In the genomic region with DNA sequence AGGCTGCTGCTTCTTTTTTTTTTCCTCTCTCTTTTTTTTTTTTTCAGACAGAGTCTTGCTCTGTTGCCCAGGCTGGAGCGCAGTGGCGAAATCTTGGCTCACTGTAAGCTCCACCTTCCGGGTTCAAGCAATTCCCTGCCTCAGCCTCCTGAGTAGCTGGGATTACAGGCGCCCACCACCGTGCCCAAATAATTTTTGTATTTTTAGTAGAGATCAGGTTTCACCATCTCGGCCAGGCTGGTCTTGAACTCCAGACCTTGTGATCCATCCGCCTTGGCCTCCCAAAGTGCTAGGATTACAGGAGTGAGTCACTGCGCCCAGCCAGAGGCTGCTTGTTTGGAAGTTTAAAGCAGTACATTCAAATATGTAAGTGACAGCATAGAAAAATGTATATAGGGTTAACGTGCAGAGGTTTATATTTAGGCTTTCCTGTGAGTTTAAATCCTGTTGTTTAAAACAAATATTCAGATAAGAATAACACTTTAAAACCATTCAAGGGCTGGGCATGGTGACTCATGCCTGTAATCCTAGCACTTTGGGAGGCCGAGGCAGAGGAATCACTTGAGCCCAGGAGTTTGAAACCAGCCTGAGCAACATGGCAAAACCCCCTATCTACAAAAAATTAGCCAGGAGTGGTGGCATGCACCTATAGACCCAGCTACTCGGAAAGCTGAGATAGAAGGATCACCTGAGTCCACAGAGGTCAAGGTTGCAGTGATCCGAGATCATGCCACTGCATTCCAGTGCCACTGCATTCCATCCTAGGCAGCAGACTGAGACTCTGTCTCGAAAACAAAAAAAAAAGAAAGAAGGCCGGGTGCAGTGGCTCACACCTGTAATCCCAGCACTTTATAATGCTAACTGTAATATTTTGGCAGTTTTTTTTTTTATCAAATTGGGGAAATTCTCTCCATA, we compare ENCODE assay signal across 8 cellular contexts. TPM values are rescaled to one million over a fixed set of nuclear protein-coding genes. Genes with fewer than 3 reads are reported as not detected.
A peak's percentile ranks its signal among the peaks of the same experiment; 100 is the strongest.
DNase-seq lines count a peak whose midpoint lies in the region; ATAC-seq, FAIRE-seq and TF ChIP-seq lines count a peak whose summit lies in the region.
"Not testable (repeated sequence)": the region's sequence is repeated elsewhere in the genome, so short reads cannot be mapped to it uniquely, and the experiment has no call there.

No MANE protein-coding gene starts in this region.

- FAIRE-seq in H54 (lab: Jason Lieb, UNC), result peak; percentile 83
- FAIRE-seq in K562 (lab: Jason Lieb, UNC), result not testable (repeated sequence)

- TF ChIP-seq POLR2A in H54 (IDR thresholded peaks at IDR 0.05; ENCODE audit: low read depth, low read length); K562 (conservative IDR thresholded peaks at IDR 0.05): not testable (repeated sequence)

- H3K4me1 ChIP-seq in ACC112 (ENCODE audit: control insufficient read depth, insufficient read depth, low read length, unreplicated experiment) (peaks cover 24% of the 10 kb centered on the region), SJSA1 (replicated peaks) (peaks cover 63% of the 10 kb centered on the region), osteoblast (ENCODE audit: insufficient read depth, low read length) (peaks cover 38% of the 10 kb centered on the region)
- H3K4me1 ChIP-seq in K562 (replicated peaks in 1 of 2; ENCODE audit: control insufficient read depth in 2 of 2, insufficient read depth in 2 of 2, low read length in 2 of 2), result not testable (repeated sequence)

- not testable (repeated sequence) for H3K9me3 ChIP-seq in MG63; SJSA1 (replicated peaks); K562 (replicated peaks; ENCODE audit: control insufficient read depth, insufficient read depth, low read depth, low read length); osteoblast (ENCODE audit: low read depth, low read length)

- not testable (repeated sequence) for TF ChIP-seq EP300 in K562 (IDR thresholded peaks at IDR 0.05; ENCODE audit: low read length)

- H3K27me3 ChIP-seq in ACC112 (ENCODE audit: insufficient read depth, low read length); MG63; SJSA1 (replicated peaks); K562 (ENCODE audit: control insufficient read depth in 2 of 2, insufficient read depth in 2 of 2, low read length in 2 of 2); osteoblast (ENCODE audit: insufficient read depth, low read length): not testable (repeated sequence)

- not testable (repeated sequence) for TF ChIP-seq RAD21 in K562 (CRISPR knock-in tag; conservative IDR thresholded peaks at IDR 0.05 in 1 of 2, IDR thresholded peaks at IDR 0.05 in 1 of 2)

- ATAC-seq in K562, result not testable (repeated sequence)
- peak; percentile 39 for ATAC-seq in esophagus mucosa

- H2AFZ ChIP-seq in ACC112 (ENCODE audit: low read length, unreplicated experiment); K562 (ENCODE audit: low read depth, low read length); osteoblast (ENCODE audit: low read length): not testable (repeated sequence)

- CTCF ChIA-PET in K562 (lab: Yijun Ruan, JAX; ENCODE audit: low intra/inter-chr PET ratio), result not testable (repeated sequence)

- H3K27ac ChIP-seq in ACC112 (ENCODE audit: low read depth, low read length) (peak overlapping the region; percentile 67), SJSA1 (peak overlapping the region; percentile 55), osteoblast (ENCODE audit: low read depth, low read length) (peak overlapping the region; percentile 48)
- H3K27ac ChIP-seq in K562 (ENCODE audit: extremely low read depth, low read depth, low read length), result not testable (repeated sequence)

- POLR2A ChIA-PET in K562 (lab: Yijun Ruan, JAX), result interaction anchor here (1.0 kb wide), 1 partner anchor 11 kb away, joined by 3 read pairs; no protein-coding TSS in a partner anchor

- DNase-seq in H54 (ENCODE audit: insufficient read length, low spot score); osteoblast (ENCODE audit: insufficient read length, low spot score, missing footprints): not testable (repeated sequence)
- DNase-seq in MG63 (peak; percentile 93), SJSA1 (ENCODE audit: low read depth in 1 of 2, low spot score in 2 of 2) (peak; percentile 92 to 93), K562 (ENCODE audit: extremely low read depth in 1 of 4, low spot score in 3 of 4) (peak in 1 of 4 experiments; percentile 15), iris pigment epithelial cell (ENCODE audit: low read depth) (peak; percentile 79)

- not testable (repeated sequence) for TF ChIP-seq CTCF in K562 (IDR thresholded peaks at IDR 0.05 in 2 of 3, conservative IDR thresholded peaks at IDR 0.05 in 1 of 3; ENCODE audit: insufficient read depth in 2 of 3, low read depth in 1 of 3, low read length in 3 of 3); osteoblast (IDR thresholded peaks at IDR 0.05; ENCODE audit: extremely low read depth, low read depth, low read length)

- H3K4me2 ChIP-seq in K562 (ENCODE audit: insufficient read depth, low read length); osteoblast (ENCODE audit: insufficient read depth, low read length): not testable (repeated sequence)

- in situ Hi-C loops in K562 (cut with MboI), result not testable (repeated sequence)

- H3K79me2 ChIP-seq in ACC112 (ENCODE audit: control insufficient read depth, insufficient read depth, low read length, unreplicated experiment); K562 (ENCODE audit: control insufficient read depth, insufficient read depth, low read length); osteoblast (ENCODE audit: insufficient read depth, low read length): not testable (repeated sequence)

- not testable (repeated sequence) for H3K9me1 ChIP-seq in K562 (ENCODE audit: control insufficient read depth, insufficient read depth, low read length)

- intact Hi-C loops in K562 (cut with micrococcal nuclease), result not testable (repeated sequence)

- not testable (repeated sequence) for H3K36me3 ChIP-seq in ACC112 (ENCODE audit: insufficient read depth, low read length); MG63; SJSA1; K562 (ENCODE audit: control insufficient read depth, insufficient read depth, low read length); osteoblast (ENCODE audit: insufficient read depth, low read length)

- H3K4me3 ChIP-seq in ACC112 (ENCODE audit: low read depth, low read length); MG63; SJSA1; K562; osteoblast (ENCODE audit: insufficient read depth, low read length): not testable (repeated sequence)

- WGBS in K562 (ENCODE audit: insufficient coverage, low coverage, missing lambda C conversion rate), result 50% methylated on average over 14 of the region's 14 CpGs

- not testable (repeated sequence) for BruUV-seq in K562 (replicated peaks; lab: Mats Ljungman, UMichigan)

- not testable (repeated sequence) for H3K9ac ChIP-seq in K562 (ENCODE audit: insufficient read depth in 1 of 2, low read depth in 2 of 2, low read length in 2 of 2)

- not testable (repeated sequence) for H4K20me1 ChIP-seq in K562 (replicated peaks; ENCODE audit: control insufficient read depth, insufficient read depth, low read length); osteoblast (ENCODE audit: insufficient read depth, low read length)

TF ChIP-seq in K562, 482 proteins besides CTCF, POLR2A, EP300 and RAD21 (continues in another document):
- TF ChIP-seq, protein P1, sequence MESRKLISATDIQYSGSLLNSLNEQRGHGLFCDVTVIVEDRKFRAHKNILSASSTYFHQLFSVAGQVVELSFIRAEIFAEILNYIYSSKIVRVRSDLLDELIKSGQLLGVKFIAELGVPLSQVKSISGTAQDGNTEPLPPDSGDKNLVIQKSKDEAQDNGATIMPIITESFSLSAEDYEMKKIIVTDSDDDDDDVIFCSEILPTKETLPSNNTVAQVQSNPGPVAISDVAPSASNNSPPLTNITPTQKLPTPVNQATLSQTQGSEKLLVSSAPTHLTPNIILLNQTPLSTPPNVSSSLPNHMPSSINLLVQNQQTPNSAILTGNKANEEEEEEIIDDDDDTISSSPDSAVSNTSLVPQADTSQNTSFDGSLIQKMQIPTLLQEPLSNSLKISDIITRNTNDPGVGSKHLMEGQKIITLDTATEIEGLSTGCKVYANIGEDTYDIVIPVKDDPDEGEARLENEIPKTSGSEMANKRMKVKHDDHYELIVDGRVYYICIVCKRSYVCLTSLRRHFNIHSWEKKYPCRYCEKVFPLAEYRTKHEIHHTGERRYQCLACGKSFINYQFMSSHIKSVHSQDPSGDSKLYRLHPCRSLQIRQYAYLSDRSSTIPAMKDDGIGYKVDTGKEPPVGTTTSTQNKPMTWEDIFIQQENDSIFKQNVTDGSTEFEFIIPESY (CRISPR knock-in tag; IDR thresholded peaks at IDR 0.05), result peak; percentile 37; the same call in 1 of the 2 replicates
- TF ChIP-seq ARID1B (IDR thresholded peaks at IDR 0.05), result peak; percentile 15; the same call in 1 of the 2 replicates

RNA-seq across cellular contexts. Expression of a gene that starts 6.0 kb away (rescaled TPM):
- total RNA-seq in MG63 (2014; rRNA removed; shearing (Covaris generic); ENCODE audit: low replicate concordance), result 154 and 184 TPM in 2 replicates
- total RNA-seq in SJSA1 (2014; rRNA removed; shearing (Covaris generic)), result 57.3 and 101 TPM in 2 replicates
- 14.0 and 35.3 TPM in 2 replicates for total RNA-seq in K562 (2011; cell fraction: chromatin; rRNA removed; ENCODE audit: low replicate concordance)
- 6.8 and 8.8 TPM in 2 replicates for total RNA-seq in K562 (2011; cell fraction: nucleolus; rRNA removed)
- total RNA-seq in K562 (2011; cell fraction: nucleoplasm; rRNA removed), result 12.4 and 15.6 TPM in 2 replicates
- 11.6 and 13.0 TPM in 2 replicates for total RNA-seq in K562 (2014; rRNA removed)
- total RNA-seq in K562 (2014; rRNA removed; fragmentation: Illumina TruSeq; extraction: Trizol), result 20.5 and 22.1 TPM in 2 replicates
- 22.0 and 23.1 TPM in 2 replicates for total RNA-seq in K562 (2015; rRNA removed; fragmentation: Illumina TruSeq; extraction: Trizol)
- 15.2 and 15.7 TPM in 2 replicates for total RNA-seq in K562 (2021)
- polyA plus RNA-seq in K562 (2011; rRNA removed), result 13.3 and 14.8 TPM in 2 replicates
- polyA plus RNA-seq in K562 (2011; cell fraction: cytosol; rRNA removed), result 3.4 and 7.1 TPM in 2 replicates
- 11.5 and 13.8 TPM in 2 replicates for polyA plus RNA-seq in K562 (2011; cell fraction: nucleus; rRNA removed)
- polyA plus RNA-seq in K562 (2012), result 8.8 and 9.6 TPM in 2 replicates
- polyA plus RNA-seq in K562 (2014; fragmentation: Illumina TruSeq; extraction: Trizol), result 15.9 and 16.4 TPM in 2 replicates
- 1 to 10 TPM; 3.8 to 5.0 TPM for polyA plus RNA-seq in K562 (2014; fragmentation: Nextera tagmentation; extraction: Ambion mirVana)
- 9.1 and 11.3 TPM in 2 replicates for polyA plus RNA-seq in K562 (2014; rRNA removed)
- 31.6 and 34.3 TPM in 2 replicates for polyA minus RNA-seq in K562 (2011; rRNA and poly(A)+ RNA removed)
- 7.8 and 10.6 TPM in 2 replicates for polyA minus RNA-seq in K562 (2011; cell fraction: cytosol; rRNA and poly(A)+ RNA removed)
- 5.8 and 19.7 TPM in 2 replicates for polyA minus RNA-seq in K562 (2011; cell fraction: nucleus; rRNA and poly(A)+ RNA removed)
- 7.5 TPM for total RNA-seq in esophagus mucosa
- total RNA-seq in osteoblast, result 90.5 and 115 TPM in 2 replicates
